28 cellular contexts compared by ENCODE assay signal in the genomic region with DNA sequence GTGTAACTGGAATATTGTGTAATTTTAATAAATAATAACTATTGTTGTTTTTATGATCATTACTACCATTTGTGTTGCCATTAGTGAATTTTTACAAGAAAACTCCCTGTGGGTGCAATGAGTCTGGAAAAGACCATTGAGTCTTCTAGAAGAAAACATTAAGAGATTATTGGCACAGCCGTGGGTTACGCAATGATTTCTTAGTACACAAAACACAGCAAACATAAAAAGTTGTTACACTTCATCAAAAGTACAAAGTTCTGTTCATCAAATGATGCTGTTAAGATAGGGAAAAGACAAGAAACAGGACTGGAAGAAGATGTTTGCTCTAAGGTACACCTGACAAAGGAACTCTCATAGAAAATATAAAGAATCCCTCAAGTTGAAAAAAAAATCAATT. TPM values are rescaled to one million over a fixed set of nuclear protein-coding genes. Genes with fewer than 3 reads are reported as not detected.
"Had no signal": no experiment of that assay in that cellular context is flagged by ENCODE, and none has a peak within 500 bp of the region (broad histone marks: within the 10 kb centered on the region; RNA-seq: fewer than 3 reads in every experiment).

No MANE protein-coding gene starts in this region.

- H3K27me3 ChIP-seq: brain microvascular endothelial cell, colonic mucosa, MG63, SJSA1 had no signal

- DNase-seq: activated B cell treated with CpG ODN at 0.5 μM for 24 hours; activated CD4-positive, alpha-beta memory T cell treated with anti-CD3 and anti-CD28 coated beads, Interleukin-2, amount 10 ng/mL, durations not matched to agents 7 days and 5 days; activated CD4-positive, alpha-beta T cell treated with anti-CD3 and anti-CD28 coated beads for 1 hour; activated gamma-delta T cell; activated naive CD4-positive, alpha-beta T cell treated with anti-CD3 and anti-CD28 coated beads for 36 hours; activated T-cell treated with anti-CD3 and anti-CD28 coated beads for 4 hours; activated T-cell treated with anti-CD3 and anti-CD28 coated beads, Interleukin-2, amount 50 U/mL, for 48 hours; brain microvascular endothelial cell; colonic mucosa; MG63; MV-4-11; NCI-H1092 treated with DMSO at 0.1 percent for 48 hours; NCI-H1417 treated with DMSO at 0.1 percent for 48 hours; NCI-H1694; NCI-H2029; NCI-H2107; NCI-H510A treated with DMSO at 0.1 percent for 48 hours; NCI-H69; PC-3; SHP77; SW 1271 had no signal

- ATAC-seq: PC-3, SK-N-SH treated with all-trans-retinoic acid at 6 μM for 48 hours had no signal

- H3K27ac ChIP-seq: brain microvascular endothelial cell, colonic mucosa, SJSA1 had no signal

- H3K4me1 ChIP-seq: colonic mucosa, SJSA1 had no signal

- H3K4me3 ChIP-seq: colonic mucosa, MG63, SJSA1 had no signal

- FAIRE-seq: RCC 7860 had no signal

RNA-seq across cellular contexts. Expression of gene DPRX, which starts 52.3 kb away (rescaled TPM):
- total RNA-seq: activated B cell treated with CpG ODN at 0.5 μM for 24 hours; activated CD4-positive, alpha-beta memory T cell treated with anti-CD3 and anti-CD28 coated beads, Interleukin-2, amount 10 ng/mL, durations not matched to agents 7 days and 5 days; activated CD8-positive, alpha-beta memory T cell treated with anti-CD3 and anti-CD28 coated beads for 36 hours; activated naive CD4-positive, alpha-beta T cell treated with anti-CD3 and anti-CD28 coated beads for 36 hours; activated T-helper 17 cell treated with anti-CD3 and anti-CD28 coated beads, Interleukin-2, amount 50 U/mL, for 72 hours; cerebellum; colonic mucosa; PC-3; SJSA1; T-helper 1 cell treated with Interleukin-12 subunit alpha and Interleukin-12 subunit beta and Interleukin-4 antibody, amounts not matched to agents 30 ng/mL and 1 ng/mL, for 36 hours had no signal
